In genomic region chr9:12916037-12916436, GRCh38 we compare ENCODE assay signal across 16 cellular contexts.
DNase-seq lines count a peak whose midpoint lies in the region; ATAC-seq, FAIRE-seq and TF ChIP-seq lines count a peak whose summit lies in the region.
"Had no signal": no experiment of that assay in that cellular context is flagged by ENCODE, and none has a peak within 500 bp of the region (broad histone marks: within the 10 kb centered on the region; RNA-seq: fewer than 3 reads in every experiment).

No MANE protein-coding gene starts in this region.

- peaks cover 3% of the 10 kb centered on the region for H3K9me3 ChIP-seq in CD4-positive, alpha-beta T cell (ENCODE audit: control insufficient read depth, low read length)
- H3K9me3 ChIP-seq: Caco-2, esophagus squamous epithelium, upper lobe of right lung had no signal

- no peak overlapping the region for H3K27ac Mint-ChIP-seq in CD4-positive, alpha-beta T cell
- H3K27ac Mint-ChIP-seq: activated T-helper 17 cell treated with anti-CD3 and anti-CD28 coated beads, Interleukin-2, amount 50 U/mL, for 72 hours had no signal

- intact Hi-C loops in CD4-positive, alpha-beta T cell (cut with DNase I, micrococcal nuclease): no loop called here

- H3K9me3 Mint-ChIP-seq in CD4-positive, alpha-beta T cell: peaks cover 2% of the 10 kb centered on the region

- H3K27me3 Mint-ChIP-seq in CD4-positive, alpha-beta T cell: no peaks in the 10 kb centered on the region
- H3K27me3 Mint-ChIP-seq: activated T-helper 17 cell treated with anti-CD3 and anti-CD28 coated beads, Interleukin-2, amount 50 U/mL, for 72 hours had no signal

- H3K27me3 ChIP-seq in CD4-positive, alpha-beta T cell (ENCODE audit: control insufficient read depth, insufficient read depth, low read length): no peaks in the 10 kb centered on the region
- H3K27me3 ChIP-seq: esophagus squamous epithelium, upper lobe of right lung had no signal

- H3K4me3 ChIP-seq in cardiac fibroblast (replicated peaks in 1 of 2; ENCODE audit: low read depth in 2 of 2, low read length in 2 of 2) (no peak overlapping the region), skeletal muscle cell (ENCODE audit: low read depth, low read length) (no peak overlapping the region)
- H3K4me3 ChIP-seq: esophagus squamous epithelium, upper lobe of right lung had no signal

- DNase-seq in NCI-H526 (lab: John Stamatoyannopoulos, UW) (peak; percentile 2 to 22), NCI-H526 treated with DMSO at 0.1 percent for 48 hours (lab: John Stamatoyannopoulos, UW) (no peak), cardiac fibroblast (ENCODE audit: low read depth in 2 of 2) (peak; percentile 53 to 69), iris pigment epithelial cell (ENCODE audit: low read depth) (peak; percentile 33), skeletal muscle cell (ENCODE audit: low read depth) (peak; percentile 39), RCC 7860 (ENCODE audit: low spot score) (no peak), SW480 (ENCODE audit: low spot score) (no peak)
- DNase-seq in CD4-positive, alpha-beta T cell: no peak
- DNase-seq: activated CD4-positive, alpha-beta T cell treated with anti-CD3 and anti-CD28 coated beads for 48 hours; Caco-2; cerebellar nuclear complex; esophagus squamous epithelium; upper lobe of right lung had no signal

- CTCF ChIA-PET in CD4-positive, alpha-beta T cell (lab: Charles Lee): no interaction called here

- FAIRE-seq in RCC 7860 (lab: Jason Lieb, UNC): no peak

- H3K36me3 Mint-ChIP-seq in CD4-positive, alpha-beta T cell (ENCODE audit: low read depth): no peaks in the 10 kb centered on the region

- TF ChIP-seq CTCF in cardiac fibroblast (IDR thresholded peaks at IDR 0.05; ENCODE audit: low read depth, low read length): no peak
- TF ChIP-seq CTCF in CD4-positive, alpha-beta T cell (IDR thresholded peaks at IDR 0.05): no peak

- H3K4me1 Mint-ChIP-seq in CD4-positive, alpha-beta T cell (ENCODE audit: low read depth): no peaks in the 10 kb centered on the region
- H3K4me1 Mint-ChIP-seq: activated T-helper 17 cell treated with anti-CD3 and anti-CD28 coated beads, Interleukin-2, amount 50 U/mL, for 72 hours had no signal

- no peak overlapping the region for H3K27ac ChIP-seq in CD4-positive, alpha-beta T cell (ENCODE audit: low read depth, low read length)
- H3K27ac ChIP-seq: 22Rv1, esophagus squamous epithelium, KMS-11, upper lobe of right lung had no signal

- POLR2A ChIA-PET in CD4-positive, alpha-beta T cell (lab: Charles Lee): no interaction called here

- H3K4me3 Mint-ChIP-seq in CD4-positive, alpha-beta T cell: no peak overlapping the region
- H3K4me3 Mint-ChIP-seq: activated T-helper 17 cell treated with anti-CD3 and anti-CD28 coated beads, Interleukin-2, amount 50 U/mL, for 72 hours had no signal

- no peak for ATAC-seq in CD4-positive, alpha-beta T cell (ENCODE audit: poor library complexity)
- ATAC-seq: activated T-helper 17 cell treated with anti-CD3 and anti-CD28 coated beads, Interleukin-2, amount 50 U/mL, for 72 hours; upper lobe of right lung had no signal

Comparison
In these comparisons a context has a peak if more than half of its experiments do, and no peak if none do; other contexts are left out.
1. DNase-seq: peak in NCI-H526 (2 of 2), cardiac fibroblast (2 of 2), iris pigment epithelial cell (single experiment) and skeletal muscle cell (single experiment); none in NCI-H526 treated with DMSO at 0.1 percent for 48 hours (single experiment), RCC 7860 (single experiment), CD4-positive, alpha-beta T cell (0 of 10) and SW480 (single experiment).